1 cellular context compared by ENCODE assay signal in genomic region chr15:72318408-72318942, GRCh38.
TF ChIP-seq lines count a peak whose summit lies in the region.

No MANE protein-coding gene starts in this region.

TF ChIP-seq in GM23338, 12 proteins besides CTCF, POLR2A, EP300 and RAD21:
- TF ChIP-seq CREB1 (CRISPR knock-in tag; IDR thresholded peaks at IDR 0.05; ENCODE audit: low read depth) = no peak
- no peak for TF ChIP-seq NANOG (IDR thresholded peaks at IDR 0.05; ENCODE audit: borderline replicate concordance)
- no peak for TF ChIP-seq REST (IDR thresholded peaks at IDR 0.05; ENCODE audit: unreplicated experiment)
- no peak for TF ChIP-seq POLR2AphosphoS5 (IDR thresholded peaks at IDR 0.05; ENCODE audit: low read depth)
